13 cellular contexts compared by ENCODE assay signal in genomic region chr5:159211712-159212111, GRCh38. TPM values are rescaled to one million over a fixed set of nuclear protein-coding genes. Genes with fewer than 3 reads are reported as not detected.
DNase-seq lines count a peak whose midpoint lies in the region; ATAC-seq and TF ChIP-seq lines count a peak whose summit lies in the region.
"Had no signal": no experiment of that assay in that cellular context is flagged by ENCODE, and none has a peak within 500 bp of the region (broad histone marks: within the 10 kb centered on the region; RNA-seq: fewer than 3 reads in every experiment).

No MANE protein-coding gene starts in this region.

- ATAC-seq in mucosa of descending colon, result peak; percentile 28
- no peak for ATAC-seq in activated naive CD4-positive, alpha-beta T cell treated with anti-CD3 and anti-CD28 coated beads, Interleukin-2, amount 50 U/mL, for 72 hours
- ATAC-seq in HG02610 (IDR thresholded peaks at IDR 0.05; ENCODE audit: unreplicated experiment), result no peak

- TF ChIP-seq EP300 in SK-N-SH (IDR thresholded peaks at IDR 0.05; ENCODE audit: borderline replicate concordance in 1 of 2, low read depth in 1 of 2, low read length in 1 of 2), result no peak

- peak overlapping the region in 1 of 2 donors; percentile 25 for H3K27ac Mint-ChIP-seq in activated naive CD4-positive, alpha-beta T cell treated with anti-CD3 and anti-CD28 coated beads, Interleukin-2, amount 50 U/mL, for 72 hours
- peak overlapping the region in 1 of 7 donors; percentile 19 for H3K27ac Mint-ChIP-seq in CD4-positive, alpha-beta memory T cell

- CTCF ChIA-PET in HEK293 (lab: Yijun Ruan, JAX) (no interaction called here), SK-N-SH (lab: Yijun Ruan, JAX) (interaction anchor here (1.8 kb wide), 1 partner anchor 106 kb away, joined by 4 read pairs; no protein-coding TSS in a partner anchor)
- CTCF ChIA-PET in CD4-positive, alpha-beta memory T cell (lab: Charles Lee; ENCODE audit: partially characterized antibody), result interaction anchor here (1.4 kb wide), 1 partner anchor 55 kb away, joined by 7 read pairs; no protein-coding TSS in a partner anchor

- peak; percentile 32 for DNase-seq in CD1c-positive myeloid dendritic cell (ENCODE audit: extremely low spot score)
- DNase-seq in SK-N-SH, result peak; percentile 27
- DNase-seq in mucosa of descending colon, result peak in 1 of 3 donors; percentile 66
- no peak for DNase-seq in activated naive CD4-positive, alpha-beta T cell treated with anti-CD3 and anti-CD28 coated beads, Interleukin-2, amount 50 U/mL, for 72 hours (ENCODE audit: low spot score in 2 of 2)
- no peak for DNase-seq in CD4-positive, alpha-beta memory T cell
- DNase-seq: COR-L47, NCI-H2081 treated with DMSO at 0.1 percent for 48 hours, Peyer's patch, T-helper 9 cell had no signal

- WGBS in SK-N-SH (ENCODE audit: low lambda C conversion rate), result 48% methylated on average over 3 of the region's 4 CpGs

- peaks cover 21 to 24% of the 10 kb centered on the region in 2 donors for H3K36me3 Mint-ChIP-seq in activated naive CD4-positive, alpha-beta T cell treated with anti-CD3 and anti-CD28 coated beads, Interleukin-2, amount 50 U/mL, for 72 hours
- peaks cover 0 to 20% of the 10 kb centered on the region in 2 donors for H3K36me3 Mint-ChIP-seq in CD4-positive, alpha-beta memory T cell
- H3K36me3 Mint-ChIP-seq: IgD-negative memory B cell had no signal

- peak overlapping the region; percentile 74 for H3K27ac ChIP-seq in HEK293 (ENCODE audit: extremely low read depth, low read depth, low read length)
- H3K27ac ChIP-seq in SK-N-SH (ENCODE audit: low read depth in 2 of 2, low read length in 1 of 2), result peak overlapping the region in 1 of 2 experiments; percentile 30; a peak in 2 of 4 replicates
- H3K27ac ChIP-seq in CD4-positive, alpha-beta memory T cell (ENCODE audit: low read depth, low read length), result no peak overlapping the region

- H3K36me3 ChIP-seq in HEK293 (ENCODE audit: control insufficient read depth in 2 of 2, insufficient read depth in 1 of 2, low read length in 2 of 2), result no peaks in the 10 kb centered on the region
- no peaks in the 10 kb centered on the region for H3K36me3 ChIP-seq in SK-N-SH (replicated peaks in 1 of 2; ENCODE audit: control insufficient read depth in 1 of 2, insufficient read depth in 2 of 2, low read length in 1 of 2)
- H3K36me3 ChIP-seq in mucosa of descending colon (ENCODE audit: low read depth), result no peaks in the 10 kb centered on the region
- H3K36me3 ChIP-seq in CD4-positive, alpha-beta memory T cell (ENCODE audit: insufficient read depth, low read length), result no peaks in the 10 kb centered on the region
- H3K36me3 ChIP-seq: breast epithelium, Peyer's patch had no signal

- TF ChIP-seq RAD21 in SK-N-SH (IDR thresholded peaks at IDR 0.05; ENCODE audit: low read length), result 0 out of 2 replicates have a peak, but pooled peaks have one; percentile 14

- no peak overlapping the region for H3K9ac ChIP-seq in SK-N-SH

- no peak overlapping the region for H3K4me3 Mint-ChIP-seq in CD4-positive, alpha-beta memory T cell

- H3K4me1 ChIP-seq in HEK293 (ENCODE audit: control insufficient read depth, insufficient read depth, low read length) (peaks cover 19% of the 10 kb centered on the region), SK-N-SH (ENCODE audit: control insufficient read depth in 1 of 2, insufficient read depth in 2 of 2, low read depth in 1 of 2, low read length in 1 of 2) (peaks cover 7 to 19% of the 10 kb centered on the region in 2 experiments; a peak in 3 of 4 replicates), mucosa of descending colon (ENCODE audit: low read depth) (peaks cover 13% of the 10 kb centered on the region)
- H3K4me1 ChIP-seq in CD4-positive, alpha-beta memory T cell (ENCODE audit: insufficient read depth, low read length), result peaks cover 13% of the 10 kb centered on the region

- no peaks in the 10 kb centered on the region for H3K27me3 ChIP-seq in SK-N-SH (ENCODE audit: insufficient read depth)
- H3K27me3 ChIP-seq in CD4-positive, alpha-beta memory T cell (ENCODE audit: insufficient read depth, low read length), result no peaks in the 10 kb centered on the region
- H3K27me3 ChIP-seq: breast epithelium, Peyer's patch had no signal

- no peak overlapping the region for H2AFZ ChIP-seq in SK-N-SH (ENCODE audit: low read depth)

- H3K9me3 Mint-ChIP-seq in activated naive CD4-positive, alpha-beta T cell treated with anti-CD3 and anti-CD28 coated beads, Interleukin-2, amount 50 U/mL, for 72 hours, result no peaks in the 10 kb centered on the region
- H3K9me3 Mint-ChIP-seq in CD4-positive, alpha-beta memory T cell, result no peaks in the 10 kb centered on the region
- H3K9me3 Mint-ChIP-seq: IgD-negative memory B cell had no signal

- peaks cover 24% of the 10 kb centered on the region for H3K79me2 ChIP-seq in SK-N-SH (ENCODE audit: insufficient read depth)

- intact Hi-C loops in mucosa of descending colon (cut with DNase I, micrococcal nuclease), result loop anchor here in 1 of 2 donors (10.0 kb wide), 1 partner anchor 1037 kb away; no protein-coding TSS in a partner anchor
- intact Hi-C loops in CD4-positive, alpha-beta memory T cell (cut with micrococcal nuclease), result no loop called here

- POLR2A ChIA-PET in HEK293 (lab: Yijun Ruan, JAX), result interaction anchor here (0.6 kb wide), 1 partner anchor 18 kb away, joined by 4 read pairs; no protein-coding TSS in a partner anchor
- POLR2A ChIA-PET in SK-N-SH (lab: Yijun Ruan, JAX), result no interaction called here
- POLR2A ChIA-PET in CD4-positive, alpha-beta memory T cell (lab: Charles Lee; ENCODE audit: partially characterized antibody), result interaction anchor here (1.1 to 1.7 kb wide), 2 partner anchors 51 to 55 kb away, joined by 3 to 7 read pairs; partner anchors contain the start of gene UBLCP1

- no peak for TF ChIP-seq CTCF in HEK293 (tag by site-specific recombination; IDR thresholded peaks at IDR 0.05)
- no peak for TF ChIP-seq CTCF in SK-N-SH (IDR thresholded peaks at IDR 0.05)
- no peak for TF ChIP-seq CTCF in mucosa of descending colon (IDR thresholded peaks at IDR 0.05)

- peaks cover 2% of the 10 kb centered on the region; the same call in 1 of the 2 replicates for H4K20me1 ChIP-seq in SK-N-SH (ENCODE audit: insufficient read depth)

- H3K9me3 ChIP-seq in HEK293 (ENCODE audit: control insufficient read depth, insufficient read depth, low read depth, low read length), result no peaks in the 10 kb centered on the region
- no peaks in the 10 kb centered on the region for H3K9me3 ChIP-seq in SK-N-SH
- no peaks in the 10 kb centered on the region for H3K9me3 ChIP-seq in mucosa of descending colon
- H3K9me3 ChIP-seq in CD4-positive, alpha-beta memory T cell (ENCODE audit: control insufficient read depth in 1 of 2, low read length in 2 of 2), result no peaks in the 10 kb centered on the region
- H3K9me3 ChIP-seq: breast epithelium, Peyer's patch had no signal

- peaks cover 0 to 4% of the 10 kb centered on the region in 2 donors for H3K27me3 Mint-ChIP-seq in CD4-positive, alpha-beta memory T cell
- H3K27me3 Mint-ChIP-seq: IgD-negative memory B cell had no signal

- H3K4me1 Mint-ChIP-seq in CD4-positive, alpha-beta memory T cell, result peaks cover 19 to 39% (median 21%) of the 10 kb centered on the region in 4 donors

- H3K4me3 ChIP-seq in HEK293 (ENCODE audit: low read depth, low read length) (no peak overlapping the region), SK-N-SH (ENCODE audit: low read depth in 2 of 2, low read length in 1 of 2) (no peak overlapping the region), mucosa of descending colon (no peak overlapping the region)
- H3K4me3 ChIP-seq in CD4-positive, alpha-beta memory T cell (ENCODE audit: low read length in 2 of 2), result no peak overlapping the region
- H3K4me3 ChIP-seq: breast epithelium, Peyer's patch had no signal

- peaks cover 18% of the 10 kb centered on the region for H3F3A ChIP-seq in SK-N-SH (replicated peaks; ENCODE audit: insufficient read depth)

- no peaks in the 10 kb centered on the region for H3K9me2 ChIP-seq in SK-N-SH

- H3K4me2 ChIP-seq in SK-N-SH, result no peak overlapping the region

TF ChIP-seq in HEK293, 187 proteins besides CTCF, POLR2A, EP300 and RAD21 (continues in another document):
- no peak for TF ChIP-seq ZNF645 (tag by site-specific recombination; IDR thresholded peaks at IDR 0.05)

TF ChIP-seq in SK-N-SH, 30 proteins besides CTCF, POLR2A, EP300 and RAD21 (continues in another document):
- TF ChIP-seq RFX5 (IDR thresholded peaks at IDR 0.05; ENCODE audit: low read length), result no peak
- TF ChIP-seq RXRA (IDR thresholded peaks at IDR 0.05; ENCODE audit: borderline replicate concordance, low read depth), result no peak
- no peak for TF ChIP-seq NRF1 (IDR thresholded peaks at IDR 0.05; ENCODE audit: low read depth, low read length)
- TF ChIP-seq TCF12 (IDR thresholded peaks at IDR 0.05), result no peak
- TF ChIP-seq CHD2 (IDR thresholded peaks at IDR 0.05; ENCODE audit: low read length, partially characterized antibody), result peak; percentile 80
- no peak for TF ChIP-seq MXI1 (IDR thresholded peaks at IDR 0.05; ENCODE audit: low read depth, low read length)
- TF ChIP-seq RCOR1 (IDR thresholded peaks at IDR 0.05; ENCODE audit: low read length), result 0 out of 2 replicates have a peak, but pooled peaks have one; percentile 28

RNA-seq across cellular contexts. Expression of gene RNF145, which starts 2.4 kb away (rescaled TPM):
- 34.3 and 36.1 TPM in 2 replicates for polyA plus RNA-seq in SK-N-SH (2012; rRNA removed)
- 57.7 and 60.2 TPM in 2 replicates for polyA plus RNA-seq in SK-N-SH (2012; cell fraction: cytosol; rRNA removed)
- polyA plus RNA-seq in SK-N-SH (2012; cell fraction: nucleus; rRNA removed), result 22.1 and 35.2 TPM in 2 replicates
- total RNA-seq in mucosa of descending colon, result 10 to 100 TPM; 50.0 to 72.6 (median 57.2) TPM
- 10 to 100 TPM; 56.2 to 73.0 TPM for total RNA-seq in activated naive CD4-positive, alpha-beta T cell treated with anti-CD3 and anti-CD28 coated beads, Interleukin-2, amount 50 U/mL, for 72 hours
- 10 to 100 TPM; 62.4 to 67.8 TPM for total RNA-seq in CD4-positive, alpha-beta memory T cell
- polyA plus RNA-seq in CD4-positive, alpha-beta memory T cell, result 10 to 100 TPM; 13.1 to 16.9 TPM

RNA-seq across cellular contexts. Expression of gene UBLCP1, which starts 51.4 kb away (rescaled TPM):
- polyA plus RNA-seq in SK-N-SH (2012; rRNA removed), result 13.8 and 19.5 TPM in 2 replicates
- 28.2 and 46.1 TPM in 2 replicates for polyA plus RNA-seq in SK-N-SH (2012; cell fraction: cytosol; rRNA removed)
- polyA plus RNA-seq in SK-N-SH (2012; cell fraction: nucleus; rRNA removed), result 5.6 and 10.3 TPM in 2 replicates
- 10 to 100 TPM; 12.1 to 18.3 (median 17.7) TPM for total RNA-seq in mucosa of descending colon
- total RNA-seq in activated naive CD4-positive, alpha-beta T cell treated with anti-CD3 and anti-CD28 coated beads, Interleukin-2, amount 50 U/mL, for 72 hours, result 10 to 100 TPM; 22.7 to 24.0 TPM
- total RNA-seq in CD4-positive, alpha-beta memory T cell, result 10 to 100 TPM; 31.6 to 33.4 TPM
- 10 to 100 TPM; 51.5 to 62.0 TPM for polyA plus RNA-seq in CD4-positive, alpha-beta memory T cell

Comparison
In these comparisons a context has a peak if more than half of its experiments do, and no peak if none do; other contexts are left out.
1. DNase-seq: peak in CD1c-positive myeloid dendritic cell (single experiment) and SK-N-SH (single experiment); none in activated naive CD4-positive, alpha-beta T cell treated with anti-CD3 and anti-CD28 coated beads, Interleukin-2, amount 50 U/mL, for 72 hours (0 of 2) and CD4-positive, alpha-beta memory T cell (0 of 5).